ENCODE assay signal across 8 cellular contexts in genomic region chr19:4063369-4064072, GRCh38. TPM values are rescaled to one million over a fixed set of nuclear protein-coding genes. Genes with fewer than 3 reads are reported as not detected.
A peak's percentile ranks its signal among the peaks of the same experiment; 100 is the strongest.
DNase-seq lines count a peak whose midpoint lies in the region; ATAC-seq and TF ChIP-seq lines count a peak whose summit lies in the region.

No MANE protein-coding gene starts in this region.

- H3K27me3 Mint-ChIP-seq in activated CD4-positive, alpha-beta T cell treated with anti-CD3 and anti-CD28 coated beads for 36 hours = no peaks in the 10 kb centered on the region
- no peaks in the 10 kb centered on the region for H3K27me3 Mint-ChIP-seq in activated naive CD8-positive, alpha-beta T cell treated with anti-CD3 and anti-CD28 coated beads, Interleukin-2, amount 10 ng/mL, durations not matched to agents 7 days and 5 days

- H3K27me3 ChIP-seq in kidney epithelial cell (ENCODE audit: control insufficient read depth, insufficient read depth, low read length) = no peaks in the 10 kb centered on the region
- H3K27me3 ChIP-seq in thoracic aorta (replicated peaks; ENCODE audit: insufficient read depth) = no peaks in the 10 kb centered on the region

- peaks cover 52 to 61% of the 10 kb centered on the region in 2 donors for H3K4me1 ChIP-seq in thoracic aorta (ENCODE audit: control insufficient read depth in 1 of 2, low read depth in 2 of 2)

- no peaks in the 10 kb centered on the region for H3K36me3 ChIP-seq in kidney epithelial cell (ENCODE audit: control insufficient read depth, insufficient read depth, low read length)
- H3K36me3 ChIP-seq in thoracic aorta = no peaks in the 10 kb centered on the region

- H3K4me3 Mint-ChIP-seq in activated CD4-positive, alpha-beta T cell treated with anti-CD3 and anti-CD28 coated beads for 36 hours = peak overlapping the region; percentile 79
- peak overlapping the region; percentile 87 for H3K4me3 Mint-ChIP-seq in activated naive CD8-positive, alpha-beta T cell treated with anti-CD3 and anti-CD28 coated beads, Interleukin-2, amount 10 ng/mL, durations not matched to agents 7 days and 5 days

- H3K9me3 ChIP-seq in thoracic aorta = no peaks in the 10 kb centered on the region

- intact Hi-C loops in activated CD4-positive, alpha-beta T cell treated with anti-CD3 and anti-CD28 coated beads for 36 hours (cut with DNase I, micrococcal nuclease) = loop anchor here in 1 of 2 experiments (5.0 kb wide), 1 partner anchor 56 kb away; the partner anchor contains the start of gene PIAS4

- CTCF ChIA-PET in activated CD4-positive, alpha-beta T cell treated with anti-CD3 and anti-CD28 coated beads for 36 hours (lab: Charles Lee) = interaction anchor here (1.7 kb wide), 1 partner anchor 77 kb away, joined by 4 read pairs; no protein-coding TSS in a partner anchor

- no peak for DNase-seq in activated CD4-positive, alpha-beta T cell treated with anti-CD3 and anti-CD28 coated beads for 36 hours
- DNase-seq in activated CD4-positive, alpha-beta T cell treated with anti-CD3 and anti-CD28 coated beads for 1 hour = no peak
- DNase-seq in activated naive CD8-positive, alpha-beta T cell treated with anti-CD3 and anti-CD28 coated beads, Interleukin-2, amount 10 ng/mL, durations not matched to agents 7 days and 5 days = no peak
- no peak for DNase-seq in kidney epithelial cell (ENCODE audit: low read depth)
- DNase-seq in thoracic aorta (ENCODE audit: low spot score) = no peak
- no peak for DNase-seq in stimulated activated CD4-positive, alpha-beta T cell treated with anti-CD3 and anti-CD28 coated beads, Interleukin-12 subunit alpha, Interleukin-12 subunit beta, amount 100 ng/mL, for 4 hours
- no peak for DNase-seq in NCI-H187 treated with DMSO at 0.1 percent for 48 hours (lab: John Stamatoyannopoulos, UW)

- POLR2A ChIA-PET in activated CD4-positive, alpha-beta T cell treated with anti-CD3 and anti-CD28 coated beads for 36 hours (lab: Charles Lee) = no interaction called here
- POLR2A ChIA-PET in activated naive CD8-positive, alpha-beta T cell treated with anti-CD3 and anti-CD28 coated beads, Interleukin-2, amount 10 ng/mL, durations not matched to agents 7 days and 5 days (lab: Charles Lee) = interaction anchor here (0.6 to 4.4 kb wide), 4 partner anchors 15 to 1503 kb away, joined by 3 to 58 read pairs (median 4); no protein-coding TSS in a partner anchor

- H3K36me3 Mint-ChIP-seq in activated CD4-positive, alpha-beta T cell treated with anti-CD3 and anti-CD28 coated beads for 36 hours (ENCODE audit: low read depth) = peaks cover 8% of the 10 kb centered on the region
- peaks cover 3% of the 10 kb centered on the region for H3K36me3 Mint-ChIP-seq in activated naive CD8-positive, alpha-beta T cell treated with anti-CD3 and anti-CD28 coated beads, Interleukin-2, amount 10 ng/mL, durations not matched to agents 7 days and 5 days

- TF ChIP-seq CTCF in kidney epithelial cell (IDR thresholded peaks at IDR 0.05; ENCODE audit: insufficient read depth, low read length, poor library complexity, severe bottlenecking) (peak; percentile 34), thoracic aorta (IDR thresholded peaks at IDR 0.05) (no peak)

- H3K4me1 Mint-ChIP-seq in activated CD4-positive, alpha-beta T cell treated with anti-CD3 and anti-CD28 coated beads for 36 hours = peaks cover 41% of the 10 kb centered on the region
- peaks cover 9% of the 10 kb centered on the region for H3K4me1 Mint-ChIP-seq in activated naive CD8-positive, alpha-beta T cell treated with anti-CD3 and anti-CD28 coated beads, Interleukin-2, amount 10 ng/mL, durations not matched to agents 7 days and 5 days

- H3K27ac ChIP-seq in thoracic aorta = peak overlapping the region; percentile 94 to 100

- peak overlapping the region; percentile 77 for H3K4me3 ChIP-seq in kidney epithelial cell (ENCODE audit: low read depth, low read length)
- H3K4me3 ChIP-seq in thoracic aorta = peak overlapping the region; percentile 99

- no peaks in the 10 kb centered on the region for H3K9me3 Mint-ChIP-seq in activated CD4-positive, alpha-beta T cell treated with anti-CD3 and anti-CD28 coated beads for 36 hours (ENCODE audit: low read depth)
- no peaks in the 10 kb centered on the region for H3K9me3 Mint-ChIP-seq in activated naive CD8-positive, alpha-beta T cell treated with anti-CD3 and anti-CD28 coated beads, Interleukin-2, amount 10 ng/mL, durations not matched to agents 7 days and 5 days

- no peak for ATAC-seq in activated CD4-positive, alpha-beta T cell treated with anti-CD3 and anti-CD28 coated beads for 36 hours
- ATAC-seq in activated naive CD8-positive, alpha-beta T cell treated with anti-CD3 and anti-CD28 coated beads, Interleukin-2, amount 10 ng/mL, durations not matched to agents 7 days and 5 days (ENCODE audit: low read depth) = no peak
- ATAC-seq in thoracic aorta (ENCODE audit: insufficient number of reproducible peaks, low FRiP score, low read depth) (no peak), HG03039 (IDR thresholded peaks at IDR 0.05; ENCODE audit: unreplicated experiment) (no peak)

- peak overlapping the region; percentile 87 for H3K27ac Mint-ChIP-seq in activated CD4-positive, alpha-beta T cell treated with anti-CD3 and anti-CD28 coated beads for 36 hours
- peak overlapping the region; percentile 87 for H3K27ac Mint-ChIP-seq in activated naive CD8-positive, alpha-beta T cell treated with anti-CD3 and anti-CD28 coated beads, Interleukin-2, amount 10 ng/mL, durations not matched to agents 7 days and 5 days

RNA-seq across cellular contexts. Expression of gene ZBTB7A, which starts 3.2 kb away (rescaled TPM):
- 10 to 100 TPM; 24.0 to 26.4 TPM for total RNA-seq in activated CD4-positive, alpha-beta T cell treated with anti-CD3 and anti-CD28 coated beads for 36 hours
- 10 to 100 TPM; 60.6 to 61.5 TPM for total RNA-seq in activated naive CD8-positive, alpha-beta T cell treated with anti-CD3 and anti-CD28 coated beads, Interleukin-2, amount 10 ng/mL, durations not matched to agents 7 days and 5 days
- total RNA-seq in kidney epithelial cell (39.9 and 43.3 TPM in 2 replicates), thoracic aorta (10 to 100 TPM; 85.1 to 91.9 TPM)

RNA-seq across cellular contexts. Expression of gene PIAS4, which starts 56.0 kb away (rescaled TPM):
- 10 to 100 TPM; 23.0 to 37.3 TPM for total RNA-seq in activated CD4-positive, alpha-beta T cell treated with anti-CD3 and anti-CD28 coated beads for 36 hours
- total RNA-seq in activated naive CD8-positive, alpha-beta T cell treated with anti-CD3 and anti-CD28 coated beads, Interleukin-2, amount 10 ng/mL, durations not matched to agents 7 days and 5 days = 10 to 100 TPM; 32.1 to 38.3 TPM
- 38.1 and 43.7 TPM in 2 replicates for total RNA-seq in kidney epithelial cell
- 10 to 100 TPM; 10.2 to 32.2 TPM for total RNA-seq in thoracic aorta
